11 cellular contexts compared by ENCODE assay signal in genomic region chr15:99248000-99248727, GRCh38. TPM values are rescaled to one million over a fixed set of nuclear protein-coding genes. Genes with fewer than 3 reads are reported as not detected.
DNase-seq lines count a peak whose midpoint lies in the region; TF ChIP-seq lines count a peak whose summit lies in the region.
"Had no signal": no experiment of that assay in that cellular context is flagged by ENCODE, and none has a peak within 500 bp of the region (broad histone marks: within the 10 kb centered on the region; RNA-seq: fewer than 3 reads in every experiment).

No MANE protein-coding gene starts in this region.

- H3K9ac ChIP-seq in GM23248 = peak overlapping the region; percentile 92
- peak overlapping the region; percentile 91 for H3K9ac ChIP-seq in smooth muscle cell (ENCODE audit: low read depth)

- H3K9me2 ChIP-seq in GM23248 (ENCODE audit: insufficient read depth) = no peaks in the 10 kb centered on the region
- H3K9me2 ChIP-seq in hepatocyte (replicated peaks; ENCODE audit: insufficient read depth) = no peaks in the 10 kb centered on the region

- H3K4me1 ChIP-seq in GM23248 (ENCODE audit: insufficient read depth) (peaks cover 19% of the 10 kb centered on the region), SJSA1 (replicated peaks) (peaks cover 10% of the 10 kb centered on the region; the same call in 1 of the 2 replicates), hepatocyte (ENCODE audit: insufficient read depth) (no peaks in the 10 kb centered on the region), smooth muscle cell (ENCODE audit: low read depth) (peaks cover 31% of the 10 kb centered on the region)

- H3K27ac ChIP-seq in GM23248 (no peak overlapping the region), SJSA1 (no peak overlapping the region), hepatocyte (no peak overlapping the region), smooth muscle cell (ENCODE audit: low read depth) (no peak overlapping the region)

- no peak overlapping the region for H3K27ac Mint-ChIP-seq in type B pancreatic cell
- no peak overlapping the region for H3K27ac Mint-ChIP-seq in activated T-helper 1 cell treated with anti-CD3 and anti-CD28 coated beads, Interleukin-12 subunit alpha, Interleukin-12 subunit beta, Interleukin-2, Interleukin-4 antibody, amounts not matched to agents 30 ng/mL and 10 ng/mL and 1 ng/mL, durations not matched to agents 14 hours and 24 hours and 36 hours
- H3K27ac Mint-ChIP-seq: activated CD4-positive, alpha-beta T cell treated with anti-CD3 and anti-CD28 coated beads, Interleukin-2, amount 10 ng/mL, durations not matched to agents 24 days and 14 days; activated naive CD8-positive, alpha-beta T cell treated with anti-CD3 and anti-CD28 coated beads for 36 hours had no signal

- no peak overlapping the region for H3K4me3 Mint-ChIP-seq in type B pancreatic cell
- H3K4me3 Mint-ChIP-seq in activated T-helper 1 cell treated with anti-CD3 and anti-CD28 coated beads, Interleukin-12 subunit alpha, Interleukin-12 subunit beta, Interleukin-2, Interleukin-4 antibody, amounts not matched to agents 30 ng/mL and 10 ng/mL and 1 ng/mL, durations not matched to agents 14 hours and 24 hours and 36 hours = no peak overlapping the region
- H3K4me3 Mint-ChIP-seq: activated CD4-positive, alpha-beta T cell treated with anti-CD3 and anti-CD28 coated beads, Interleukin-2, amount 10 ng/mL, durations not matched to agents 24 days and 14 days; activated naive CD8-positive, alpha-beta T cell treated with anti-CD3 and anti-CD28 coated beads for 36 hours had no signal

- peaks cover 12% of the 10 kb centered on the region for H3K4me1 Mint-ChIP-seq in type B pancreatic cell (ENCODE audit: unreplicated experiment)
- peaks cover 22% of the 10 kb centered on the region for H3K4me1 Mint-ChIP-seq in activated T-helper 1 cell treated with anti-CD3 and anti-CD28 coated beads, Interleukin-12 subunit alpha, Interleukin-12 subunit beta, Interleukin-2, Interleukin-4 antibody, amounts not matched to agents 30 ng/mL and 10 ng/mL and 1 ng/mL, durations not matched to agents 14 hours and 24 hours and 36 hours (ENCODE audit: low read depth)

- DNase-seq in GM23248 (peak; percentile 14), SJSA1 (ENCODE audit: low read depth in 1 of 2, low spot score in 2 of 2) (no peak), hepatocyte (ENCODE audit: low spot score) (no peak), smooth muscle cell (lab: John Stamatoyannopoulos, UW; ENCODE audit: unreplicated experiment) (no peak), G401 (ENCODE audit: low spot score) (no peak), dedifferentiated amniotic fluid mesenchymal stem cell (ENCODE audit: extremely low spot score) (no peak), type B pancreatic cell (ENCODE audit: extremely low spot score, unreplicated experiment) (no peak)
- no peak for DNase-seq in activated T-helper 1 cell treated with anti-CD3 and anti-CD28 coated beads, Interleukin-12 subunit alpha, Interleukin-12 subunit beta, Interleukin-2, Interleukin-4 antibody, amounts not matched to agents 30 ng/mL and 10 ng/mL and 1 ng/mL, durations not matched to agents 14 hours and 24 hours and 36 hours (ENCODE audit: low spot score)
- DNase-seq: activated CD4-positive, alpha-beta T cell treated with anti-CD3 and anti-CD28 coated beads, Interleukin-2, amount 10 ng/mL, durations not matched to agents 24 days and 14 days; activated naive CD8-positive, alpha-beta T cell treated with anti-CD3 and anti-CD28 coated beads for 36 hours; stimulated activated CD8-positive, alpha-beta memory T cell treated with anti-CD3 and anti-CD28 coated beads, Interleukin-4, amount 100 ng/mL, for 48 hours had no signal

- in situ Hi-C loops in GM23248 (cut with MboI) (no loop called here), G401 (cut with HindIII; ENCODE audit: low sequenced_read_pairs) (no loop called here)

- TF ChIP-seq CTCF in hepatocyte (IDR thresholded peaks at IDR 0.05; ENCODE audit: poor library complexity) = no peak
- TF ChIP-seq CTCF in smooth muscle cell (IDR thresholded peaks at IDR 0.05; ENCODE audit: borderline replicate concordance, insufficient read depth, poor library complexity, severe bottlenecking) = no peak
- TF ChIP-seq CTCF in type B pancreatic cell (conservative IDR thresholded peaks at IDR 0.05) = no peak

- H3K27me3 Mint-ChIP-seq in type B pancreatic cell = no peaks in the 10 kb centered on the region
- no peaks in the 10 kb centered on the region for H3K27me3 Mint-ChIP-seq in activated T-helper 1 cell treated with anti-CD3 and anti-CD28 coated beads, Interleukin-12 subunit alpha, Interleukin-12 subunit beta, Interleukin-2, Interleukin-4 antibody, amounts not matched to agents 30 ng/mL and 10 ng/mL and 1 ng/mL, durations not matched to agents 14 hours and 24 hours and 36 hours (ENCODE audit: insufficient read depth)
- H3K27me3 Mint-ChIP-seq: activated CD4-positive, alpha-beta T cell treated with anti-CD3 and anti-CD28 coated beads, Interleukin-2, amount 10 ng/mL, durations not matched to agents 24 days and 14 days had no signal

- H3K9me3 Mint-ChIP-seq in type B pancreatic cell = no peaks in the 10 kb centered on the region
- peaks cover 5% of the 10 kb centered on the region for H3K9me3 Mint-ChIP-seq in activated T-helper 1 cell treated with anti-CD3 and anti-CD28 coated beads, Interleukin-12 subunit alpha, Interleukin-12 subunit beta, Interleukin-2, Interleukin-4 antibody, amounts not matched to agents 30 ng/mL and 10 ng/mL and 1 ng/mL, durations not matched to agents 14 hours and 24 hours and 36 hours
- H3K9me3 Mint-ChIP-seq: activated naive CD8-positive, alpha-beta T cell treated with anti-CD3 and anti-CD28 coated beads for 36 hours had no signal

- H3K36me3 ChIP-seq in GM23248 (ENCODE audit: low read depth) (0 out of 2 replicates have a peak, but pooled peaks cover 7% of the 10 kb centered on the region), SJSA1 (peaks cover 6% of the 10 kb centered on the region; the same call in 1 of the 2 replicates), hepatocyte (replicated peaks; ENCODE audit: insufficient read depth, low read depth) (no peaks in the 10 kb centered on the region), smooth muscle cell (ENCODE audit: low read depth) (peaks cover 3% of the 10 kb centered on the region)

- no peaks in the 10 kb centered on the region for H4K20me1 ChIP-seq in GM23248 (ENCODE audit: insufficient read depth)
- H4K20me1 ChIP-seq in hepatocyte (ENCODE audit: insufficient read depth, poor library complexity, severe bottlenecking) = no peaks in the 10 kb centered on the region
- H4K20me1 ChIP-seq in smooth muscle cell (ENCODE audit: low read depth) = peaks cover 14% of the 10 kb centered on the region

- H3K9me3 ChIP-seq in GM23248 (ENCODE audit: low read depth) = no peaks in the 10 kb centered on the region
- H3K9me3 ChIP-seq in SJSA1 (replicated peaks) = no peaks in the 10 kb centered on the region
- H3K9me3 ChIP-seq in hepatocyte (ENCODE audit: low read depth) = no peaks in the 10 kb centered on the region
- no peaks in the 10 kb centered on the region for H3K9me3 ChIP-seq in smooth muscle cell (replicated peaks; ENCODE audit: low read depth)

- intact Hi-C loops in activated T-helper 1 cell treated with anti-CD3 and anti-CD28 coated beads, Interleukin-12 subunit alpha, Interleukin-12 subunit beta, Interleukin-2, Interleukin-4 antibody, amounts not matched to agents 30 ng/mL and 10 ng/mL and 1 ng/mL, durations not matched to agents 14 hours and 24 hours and 36 hours (cut with micrococcal nuclease) = no loop called here

- peak overlapping the region; percentile 95 for H3K4me2 ChIP-seq in GM23248 (ENCODE audit: unreplicated experiment)
- H3K4me2 ChIP-seq in hepatocyte = peak overlapping the region; percentile 79
- H3K4me2 ChIP-seq in smooth muscle cell = peak overlapping the region; percentile 95

- H2AFZ ChIP-seq in GM23248 = peak overlapping the region; percentile 54; the same call in 1 of the 2 replicates
- H2AFZ ChIP-seq in hepatocyte = no peak overlapping the region
- H2AFZ ChIP-seq in smooth muscle cell (ENCODE audit: low read depth) = no peak overlapping the region

- peaks cover 71% of the 10 kb centered on the region for H3K79me2 ChIP-seq in GM23248 (ENCODE audit: insufficient read depth)
- peaks cover 57% of the 10 kb centered on the region for H3K79me2 ChIP-seq in hepatocyte
- H3K79me2 ChIP-seq in smooth muscle cell (ENCODE audit: low read depth) = peaks cover 65% of the 10 kb centered on the region

- H3K27me3 ChIP-seq in GM23248 (replicated peaks; ENCODE audit: insufficient read depth) (no peaks in the 10 kb centered on the region), SJSA1 (replicated peaks) (no peaks in the 10 kb centered on the region), hepatocyte (no peaks in the 10 kb centered on the region), smooth muscle cell (ENCODE audit: low read depth) (no peaks in the 10 kb centered on the region)

- peaks cover 4% of the 10 kb centered on the region for H3K36me3 Mint-ChIP-seq in type B pancreatic cell
- H3K36me3 Mint-ChIP-seq in activated T-helper 1 cell treated with anti-CD3 and anti-CD28 coated beads, Interleukin-12 subunit alpha, Interleukin-12 subunit beta, Interleukin-2, Interleukin-4 antibody, amounts not matched to agents 30 ng/mL and 10 ng/mL and 1 ng/mL, durations not matched to agents 14 hours and 24 hours and 36 hours (ENCODE audit: low read depth) = peaks cover 4% of the 10 kb centered on the region

- peak overlapping the region; percentile 99 for H3K4me3 ChIP-seq in GM23248
- H3K4me3 ChIP-seq in SJSA1 = peak overlapping the region; percentile 78
- H3K4me3 ChIP-seq in hepatocyte = peak overlapping the region; percentile 66
- peak overlapping the region; percentile 65 for H3K4me3 ChIP-seq in smooth muscle cell

- H3F3A ChIP-seq in GM23248 (ENCODE audit: insufficient read depth) (peaks cover 21% of the 10 kb centered on the region), smooth muscle cell (ENCODE audit: low read depth) (peaks cover 4% of the 10 kb centered on the region)

- WGBS in GM23248 (ENCODE audit: low coverage in 1 of 2, low lambda C conversion rate in 2 of 2, missing lambda C conversion rate in 2 of 2), 2 experiments = 52 to 60% methylated on average over 7 of the region's 7 CpGs
- 76% methylated on average over 7 of the region's 7 CpGs for WGBS in hepatocyte (ENCODE audit: low lambda C conversion rate, missing lambda C conversion rate)
- 88% methylated on average over 7 of the region's 7 CpGs for WGBS in smooth muscle cell (ENCODE audit: low lambda C conversion rate)

RNA-seq across cellular contexts. Expression of gene TTC23, which starts 1.2 kb away (rescaled TPM):
- 18.6 and 21.0 TPM in 2 replicates for total RNA-seq in GM23248 (2014; rRNA removed; shearing (Covaris generic))
- polyA plus RNA-seq in GM23248 (2016; fragmentation: Nextera tagmentation; extraction: Ambion mirVana) = 10.0 and 10.8 TPM in 2 replicates
- 11.9 and 31.9 TPM in 2 replicates for total RNA-seq in SJSA1 (2014; rRNA removed; shearing (Covaris generic))
- total RNA-seq in hepatocyte = 33.2 and 46.3 TPM in 2 replicates
- 31.3 and 40.4 TPM in 2 replicates for polyA plus RNA-seq in hepatocyte
- 45.4 and 76.8 TPM in 2 replicates for total RNA-seq in smooth muscle cell
- polyA plus RNA-seq in smooth muscle cell = 25.0 and 27.0 TPM in 2 replicates
- 22.6 and 31.5 TPM in 2 replicates for total RNA-seq in G401 (2014; rRNA removed; shearing (Covaris generic))
- 18.8 and 26.4 TPM in 2 replicates for total RNA-seq in type B pancreatic cell (ENCODE audit: low replicate concordance)
- 5.0 TPM in 2 replicates for total RNA-seq in activated T-helper 1 cell treated with anti-CD3 and anti-CD28 coated beads, Interleukin-12 subunit alpha, Interleukin-12 subunit beta, Interleukin-2, Interleukin-4 antibody, amounts not matched to agents 30 ng/mL and 10 ng/mL and 1 ng/mL, durations not matched to agents 14 hours and 24 hours and 36 hours

RNA-seq across cellular contexts. Expression of gene LRRC28, which starts 3.1 kb away (rescaled TPM):
- 15.8 and 30.8 TPM in 2 replicates for total RNA-seq in GM23248 (2014; rRNA removed; shearing (Covaris generic))
- 18.4 and 19.8 TPM in 2 replicates for polyA plus RNA-seq in GM23248 (2016; fragmentation: Nextera tagmentation; extraction: Ambion mirVana)
- total RNA-seq in SJSA1 (2014; rRNA removed; shearing (Covaris generic)) = 7.9 and 24.8 TPM in 2 replicates
- 55.5 and 63.5 TPM in 2 replicates for total RNA-seq in hepatocyte
- 32.1 and 33.3 TPM in 2 replicates for polyA plus RNA-seq in hepatocyte
- 28.8 and 53.5 TPM in 2 replicates for total RNA-seq in smooth muscle cell
- polyA plus RNA-seq in smooth muscle cell = 22.2 and 26.5 TPM in 2 replicates
- 31.8 and 67.0 TPM in 2 replicates for total RNA-seq in G401 (2014; rRNA removed; shearing (Covaris generic))
- total RNA-seq in type B pancreatic cell (ENCODE audit: low replicate concordance) = 26.9 and 27.0 TPM in 2 replicates
- total RNA-seq in activated T-helper 1 cell treated with anti-CD3 and anti-CD28 coated beads, Interleukin-12 subunit alpha, Interleukin-12 subunit beta, Interleukin-2, Interleukin-4 antibody, amounts not matched to agents 30 ng/mL and 10 ng/mL and 1 ng/mL, durations not matched to agents 14 hours and 24 hours and 36 hours = 13.6 and 14.8 TPM in 2 replicates
